1 cellular context compared by ENCODE assay signal in the genomic region with DNA sequence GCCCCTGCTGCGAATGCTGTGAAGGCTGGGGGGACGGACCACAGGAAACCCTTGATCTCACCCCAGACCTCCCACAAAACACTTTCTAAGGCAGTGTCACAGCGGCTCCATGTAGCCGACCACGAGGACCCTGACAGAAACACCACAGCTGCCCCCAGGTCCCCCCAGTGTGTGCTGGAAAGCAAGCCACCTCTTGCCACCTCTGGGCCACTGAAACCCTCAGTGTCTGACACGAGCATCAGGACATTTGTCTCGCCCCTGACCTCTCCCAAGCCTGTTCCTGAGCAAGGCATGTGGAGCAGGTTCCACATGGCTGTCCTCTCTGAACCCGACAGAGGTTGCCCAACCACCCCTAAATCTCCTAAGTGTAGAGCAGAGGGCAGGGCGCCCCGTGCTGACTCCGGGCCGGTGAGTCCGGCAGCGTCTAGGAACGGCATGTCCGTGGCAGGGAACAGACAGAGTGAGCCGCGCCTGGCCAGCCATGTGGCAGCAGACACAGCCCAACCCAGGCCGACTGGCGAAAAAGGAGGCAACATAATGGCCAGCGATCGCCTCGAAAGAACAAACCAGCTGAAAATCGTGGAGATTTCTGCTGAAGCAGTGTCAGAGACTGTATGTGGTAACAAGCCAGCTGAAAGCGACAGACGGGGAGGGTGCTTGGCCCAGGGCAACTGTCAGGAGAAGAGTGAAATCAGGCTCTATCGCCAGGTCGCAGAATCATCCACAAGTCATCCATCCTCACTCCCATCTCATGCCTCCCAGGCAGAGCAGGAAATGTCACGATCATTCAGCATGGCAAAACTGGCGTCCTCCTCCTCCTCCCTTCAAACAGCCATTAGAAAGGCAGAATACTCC.
TF ChIP-seq lines count a peak whose summit lies in the region.

No MANE protein-coding gene starts in this region.

TF ChIP-seq in GM23338, 12 proteins besides CTCF, POLR2A, EP300 and RAD21 (continued from another document):
- TF ChIP-seq ZNF462 (CRISPR knock-in tag; IDR thresholded peaks at IDR 0.05) = no peak
- TF ChIP-seq ZNF331 (CRISPR knock-in tag; IDR thresholded peaks at IDR 0.05; ENCODE audit: low read depth) = no peak
